Comparison of ENCODE assay signal across 13 cellular contexts in genomic region chr4:113394108-113394729, GRCh38.
"Had no signal": no experiment of that assay in that cellular context is flagged by ENCODE, and none has a peak within 500 bp of the region (broad histone marks: within the 10 kb centered on the region; RNA-seq: fewer than 3 reads in every experiment).

No MANE protein-coding gene starts in this region.

- H3K36me3 Mint-ChIP-seq: activated naive CD4-positive, alpha-beta T cell treated with anti-CD3 and anti-CD28 coated beads, Interleukin-2, amount 50 U/mL, for 72 hours; naive thymus-derived CD8-positive, alpha-beta T cell; stimulated activated memory B cell treated with anti-CD40 and anti-IgM and Interleukin-4, amounts not matched to agents 10 μg/mL and 1 μg/mL and 100 μg/mL, for 72 hours had no signal

- H3K9me3 ChIP-seq: breast epithelium, gastroesophageal sphincter, psoas muscle, stomach, suprapubic skin, tibial artery had no signal

- H3K27me3 ChIP-seq: breast epithelium, gastroesophageal sphincter, stomach, suprapubic skin, tibial artery had no signal

- H3K27me3 Mint-ChIP-seq: stimulated activated memory B cell treated with anti-CD40 and anti-IgM and Interleukin-4, amounts not matched to agents 10 μg/mL and 1 μg/mL and 100 μg/mL, for 72 hours had no signal

- H3K4me3 ChIP-seq: breast epithelium, gastroesophageal sphincter, psoas muscle, smooth muscle cell, stomach, suprapubic skin, tibial artery had no signal

- DNase-seq: psoas muscle had no signal

- H3K9ac ChIP-seq: parathyroid adenoma had no signal

- H3K79me2 ChIP-seq: parathyroid adenoma had no signal

- H3K27ac Mint-ChIP-seq: activated naive CD4-positive, alpha-beta T cell treated with anti-CD3 and anti-CD28 coated beads, Interleukin-2, amount 50 U/mL, for 72 hours; activated T-cell treated with anti-CD3 and anti-CD28 coated beads, Interleukin-2, amount 50 U/mL, for 72 hours; naive thymus-derived CD8-positive, alpha-beta T cell; stimulated activated memory B cell treated with anti-CD40 and anti-IgM and Interleukin-4, amounts not matched to agents 10 μg/mL and 1 μg/mL and 100 μg/mL, for 72 hours had no signal

- H3K27ac ChIP-seq: breast epithelium, parathyroid adenoma, psoas muscle, suprapubic skin, tibial artery had no signal

- H3K36me3 ChIP-seq: breast epithelium, gastroesophageal sphincter, stomach, suprapubic skin, tibial artery had no signal

- H3K4me3 Mint-ChIP-seq: activated T-cell treated with anti-CD3 and anti-CD28 coated beads, Interleukin-2, amount 50 U/mL, for 72 hours; naive thymus-derived CD8-positive, alpha-beta T cell; neural crest cell; stimulated activated memory B cell treated with anti-CD40 and anti-IgM and Interleukin-4, amounts not matched to agents 10 μg/mL and 1 μg/mL and 100 μg/mL, for 72 hours had no signal

- H3K4me2 ChIP-seq: smooth muscle cell had no signal

- H3K4me1 Mint-ChIP-seq: stimulated activated memory B cell treated with anti-CD40 and anti-IgM and Interleukin-4, amounts not matched to agents 10 μg/mL and 1 μg/mL and 100 μg/mL, for 72 hours had no signal

- H3K9me3 Mint-ChIP-seq: activated naive CD4-positive, alpha-beta T cell treated with anti-CD3 and anti-CD28 coated beads, Interleukin-2, amount 50 U/mL, for 72 hours; activated T-cell treated with anti-CD3 and anti-CD28 coated beads, Interleukin-2, amount 50 U/mL, for 72 hours; neural crest cell; stimulated activated memory B cell treated with anti-CD40 and anti-IgM and Interleukin-4, amounts not matched to agents 10 μg/mL and 1 μg/mL and 100 μg/mL, for 72 hours had no signal

- H3K4me1 ChIP-seq: breast epithelium, parathyroid adenoma, psoas muscle had no signal
